In genomic region chr10:121886997-121887622, GRCh38 we compare ENCODE assay signal across 8 cellular contexts. TPM values are rescaled to one million over a fixed set of nuclear protein-coding genes. Genes with fewer than 3 reads are reported as not detected.
DNase-seq lines count a peak whose midpoint lies in the region; ATAC-seq, FAIRE-seq and TF ChIP-seq lines count a peak whose summit lies in the region.

No MANE protein-coding gene starts in this region.

- H3K14ac ChIP-seq in H1 (ENCODE audit: insufficient read length) (no peak overlapping the region), mesenchymal stem cell (ENCODE audit: low read length in 2 of 2) (no peak overlapping the region)

- H3K4me2 ChIP-seq in H1 (ENCODE audit: insufficient read depth in 1 of 2, low read depth in 2 of 2, low read length in 2 of 2) (no peak overlapping the region), mesenchymal stem cell (ENCODE audit: low read length, poor library complexity, severe bottlenecking) (no peak overlapping the region)

- H2BK12ac ChIP-seq in H1 (ENCODE audit: low read depth, low read length) (no peak overlapping the region), mesenchymal stem cell (ENCODE audit: low read length in 2 of 2) (no peak overlapping the region)

- H4K5ac ChIP-seq in H1 (ENCODE audit: insufficient read length, low read depth, low read length): no peak overlapping the region

- TF ChIP-seq RAD21 in H1 (IDR thresholded peaks at IDR 0.05 in 1 of 2, conservative IDR thresholded peaks at IDR 0.05 in 1 of 2; ENCODE audit: low read depth in 2 of 2, low read length in 2 of 2): peak; percentile 85 to 86

- H4K91ac ChIP-seq in H1 (replicated peaks; ENCODE audit: insufficient read length, low read length): no peak overlapping the region
- no peak overlapping the region for H4K91ac ChIP-seq in mesenchymal stem cell (ENCODE audit: low read length)

- ATAC-seq in GM21786 (IDR thresholded peaks at IDR 0.05; ENCODE audit: unreplicated experiment): peak; percentile 65
- no peak for ATAC-seq in HG02840 (IDR thresholded peaks at IDR 0.05; ENCODE audit: low FRiP score, unreplicated experiment)

- no peak for TF ChIP-seq POLR2A in H1 (IDR thresholded peaks at IDR 0.05; ENCODE audit: control extremely low read depth in 1 of 2, low read depth in 2 of 2, low read length in 2 of 2)

- no peak overlapping the region for H2BK20ac ChIP-seq in H1 (ENCODE audit: low read length)

- H3K36me3 Mint-ChIP-seq in Calu3 (ENCODE audit: insufficient read depth, unreplicated experiment): no peaks in the 10 kb centered on the region

- H3K4me3 Mint-ChIP-seq in Calu3 (ENCODE audit: low read depth, unreplicated experiment): no peak overlapping the region

- H4K20me1 ChIP-seq in H1 (replicated peaks in 1 of 2; ENCODE audit: control insufficient read depth in 1 of 2, insufficient read depth in 2 of 2, low read length in 2 of 2): no peaks in the 10 kb centered on the region

- peaks cover 8% of the 10 kb centered on the region for H3K4me1 Mint-ChIP-seq in Calu3 (ENCODE audit: low read depth, unreplicated experiment)

- H3K9me3 ChIP-seq in H1 (ENCODE audit: insufficient read depth in 2 of 2, low read depth in 1 of 2, low read length in 1 of 2): no peaks in the 10 kb centered on the region
- H3K9me3 ChIP-seq in mesenchymal stem cell (ENCODE audit: control insufficient read depth, low read length): no peaks in the 10 kb centered on the region

- no peak overlapping the region for H3K9ac ChIP-seq in H1 (replicated peaks in 1 of 4; ENCODE audit: extremely low read depth in 1 of 4, low read depth in 3 of 4, low read length in 3 of 4)
- H3K9ac ChIP-seq in mesenchymal stem cell (ENCODE audit: low read length): no peak overlapping the region

- H3K23ac ChIP-seq in H1 (ENCODE audit: insufficient read length): no peak overlapping the region
- no peak overlapping the region for H3K23ac ChIP-seq in mesenchymal stem cell (ENCODE audit: low read length in 2 of 2)

- H3K4me1 ChIP-seq in H1 (replicated peaks in 1 of 4; ENCODE audit: control insufficient read depth in 3 of 4, insufficient read depth in 4 of 4, low read length in 3 of 4) (peaks cover 2 to 9% (median 4%) of the 10 kb centered on the region in 4 experiments; a peak in 6 of 7 replicates), mesenchymal stem cell (ENCODE audit: control insufficient read depth, insufficient read depth, low read depth, low read length) (no peaks in the 10 kb centered on the region)

- no peak overlapping the region for H3K4ac ChIP-seq in H1 (replicated peaks; ENCODE audit: insufficient read length, low read depth, low read length)
- H3K4ac ChIP-seq in mesenchymal stem cell (ENCODE audit: low read depth in 1 of 2, low read length in 2 of 2): no peak overlapping the region

- no peak overlapping the region for H3K18ac ChIP-seq in H1 (ENCODE audit: extremely low read depth, low read length)
- H3K18ac ChIP-seq in mesenchymal stem cell (ENCODE audit: low read depth in 1 of 2, low read length in 2 of 2): no peak overlapping the region

- 0 out of 4 replicates have a peak, but pooled peaks cover 0 to 3% of the 10 kb centered on the region in 2 experiments for H3K79me2 ChIP-seq in H1 (ENCODE audit: control insufficient read depth in 1 of 2, insufficient read depth in 2 of 2, low read length in 2 of 2)

- H2BK15ac ChIP-seq in H1 (ENCODE audit: low read length): no peak overlapping the region
- no peak overlapping the region for H2BK15ac ChIP-seq in mesenchymal stem cell (ENCODE audit: low read depth, poor library complexity, severe bottlenecking)

- H3K36me3 ChIP-seq in H1 (ENCODE audit: control insufficient read depth in 2 of 4, insufficient read depth in 4 of 4, low read length in 3 of 4): peaks cover 0 to 5% (median 0%) of the 10 kb centered on the region in 4 experiments; a peak in 1 of 8 replicates
- peaks cover 2 to 30% of the 10 kb centered on the region in 2 experiments for H3K36me3 ChIP-seq in mesenchymal stem cell (ENCODE audit: control insufficient read depth in 1 of 2, insufficient read depth in 2 of 2, low read depth in 1 of 2, low read length in 2 of 2)

- H3K4me3 ChIP-seq in H1 (ENCODE audit: extremely low read depth in 1 of 4, insufficient read depth in 2 of 4, low read depth in 3 of 4, low read length in 4 of 4): no peak overlapping the region
- H3K4me3 ChIP-seq in mesenchymal stem cell (ENCODE audit: insufficient read depth in 1 of 2, low read depth in 1 of 2, low read length in 2 of 2): no peak overlapping the region

- no TSS peak for BruUV-seq in Calu3 (replicated peaks; lab: Mats Ljungman, UMichigan)

- H3K27me3 ChIP-seq in H1 (replicated peaks in 1 of 4; ENCODE audit: control insufficient read depth in 3 of 4, extremely low read depth in 1 of 4, insufficient read depth in 3 of 4, low read length in 3 of 4): no peaks in the 10 kb centered on the region
- H3K27me3 ChIP-seq in mesenchymal stem cell (ENCODE audit: control insufficient read depth in 1 of 2, insufficient read depth in 1 of 2, low read length in 2 of 2): no peaks in the 10 kb centered on the region

- no peaks in the 10 kb centered on the region for H3K27me3 Mint-ChIP-seq in Calu3 (ENCODE audit: unreplicated experiment)

- H3K23me2 ChIP-seq in H1 (ENCODE audit: low read depth, low read length): no peaks in the 10 kb centered on the region

- H3K56ac ChIP-seq in H1 (replicated peaks; ENCODE audit: insufficient read length, low read depth, low read length): no peak overlapping the region

- DNase-seq in Calu3: peak; percentile 58
- peak; percentile 67 for DNase-seq in NCI-H2227 (lab: John Stamatoyannopoulos, UW; ENCODE audit: unreplicated experiment)
- DNase-seq in activated CD4-positive, alpha-beta T cell treated with anti-CD3 and anti-CD28 coated beads, Interleukin-2, amount 50 U/mL, for 4 hours: peak; percentile 12 to 24
- DNase-seq in H1 (ENCODE audit: low read depth in 1 of 2, low spot score in 2 of 2): peak; percentile 41 to 73
- peak; percentile 69 for DNase-seq in mesenchymal stem cell
- DNase-seq in stimulated activated naive CD4-positive, alpha-beta T cell treated with Interleukin-2 at 50 U/mL for 16 hours (lab: John Stamatoyannopoulos, UW): peak; percentile 16

- no peak overlapping the region for H4K8ac ChIP-seq in H1 (ENCODE audit: extremely low read depth, insufficient read depth, low read length)
- no peak overlapping the region for H4K8ac ChIP-seq in mesenchymal stem cell (ENCODE audit: low read length)

- intact Hi-C loops in Calu3 (cut with micrococcal nuclease; ENCODE audit: unreplicated experiment): loop anchor here (1.0 to 2.0 kb wide), 2 partner anchors 62 to 944 kb away; no protein-coding TSS in a partner anchor

- H2AK5ac ChIP-seq in H1 (ENCODE audit: low read depth, low read length): no peak overlapping the region
- no peak overlapping the region for H2AK5ac ChIP-seq in mesenchymal stem cell (ENCODE audit: low read length, severe bottlenecking)

- no peak overlapping the region for H3K27ac Mint-ChIP-seq in Calu3 (ENCODE audit: unreplicated experiment)

- H2AFZ ChIP-seq in H1 (ENCODE audit: low read length) (no peak overlapping the region), mesenchymal stem cell (ENCODE audit: low read depth, low read length) (no peak overlapping the region)

- H3K79me1 ChIP-seq in H1 (ENCODE audit: low read depth, low read length): no peaks in the 10 kb centered on the region; the same call in 1 of the 2 replicates
- peaks cover 9% of the 10 kb centered on the region for H3K79me1 ChIP-seq in mesenchymal stem cell (replicated peaks; ENCODE audit: low read length, poor library complexity, severe bottlenecking)

- H2BK120ac ChIP-seq in H1 (replicated peaks; ENCODE audit: low read depth, low read length): no peak overlapping the region
- H2BK120ac ChIP-seq in mesenchymal stem cell (ENCODE audit: low read depth, low read length): no peak overlapping the region

- CTCF ChIA-PET in Calu3 (lab: Charles Lee): interaction anchor here (0.9 to 1.2 kb wide), 2 partner anchors 164 to 1463 kb away, joined by 3 to 4 read pairs; no protein-coding TSS in a partner anchor
- CTCF ChIA-PET in H1 (lab: Charles Lee; ENCODE audit: partially characterized antibody): interaction anchor here (0.5 to 6.9 kb wide), 36 partner anchors 9 to 1068 kb away, joined by 3 to 46 read pairs (median 4); no protein-coding TSS in a partner anchor

- H2BK5ac ChIP-seq in H1 (ENCODE audit: low read depth, low read length) (no peak overlapping the region), mesenchymal stem cell (ENCODE audit: low read depth, low read length, poor library complexity, severe bottlenecking) (no peak overlapping the region)

- FAIRE-seq in H1 (lab: Jason Lieb, UNC): peak; percentile 85

- TF ChIP-seq CTCF in Calu3 (IDR thresholded peaks at IDR 0.05; ENCODE audit: unreplicated experiment) (peak; percentile 56), H1 (IDR thresholded peaks at IDR 0.05; ENCODE audit: control extremely low read depth in 1 of 3, insufficient read depth in 1 of 3, low read depth in 1 of 3, low read length in 3 of 3) (peak; percentile 74 to 98 (median 96))

- no peaks in the 10 kb centered on the region for H3K9me3 Mint-ChIP-seq in Calu3 (ENCODE audit: low read depth, unreplicated experiment)

- H3K27ac ChIP-seq in H1 (ENCODE audit: low read depth, low read length) (no peak overlapping the region), mesenchymal stem cell (ENCODE audit: low read length, poor library complexity, severe bottlenecking) (no peak overlapping the region)

- POLR2A ChIA-PET in H1 (lab: Charles Lee; ENCODE audit: partially characterized antibody): interaction anchor here (0.9 to 2.2 kb wide), 3 partner anchors 10 to 61 kb away, joined by 4 to 8 read pairs (median 8); partner anchors contain the start of gene ATE1

- TF ChIP-seq EP300 in H1 (IDR thresholded peaks at IDR 0.05; ENCODE audit: borderline replicate concordance in 1 of 2, low read depth in 2 of 2, low read length in 2 of 2): no peak

- WGBS in H1 (ENCODE audit: extremely low coverage in 1 of 2, insufficient coverage in 1 of 2, insufficient read length in 1 of 2, insufficient replicate concordance in 2 of 2, low coverage in 1 of 2, low lambda C conversion rate in 2 of 2, missing lambda C conversion rate in 1 of 2), 2 experiments: 21% methylated on average over 7 of the region's 7 CpGs; no CpG with 5 or more reads in 1 of the 2 experiments
- WGBS in mesenchymal stem cell: 30% methylated on average over 7 of the region's 7 CpGs

TF ChIP-seq in H1, 55 proteins besides CTCF, POLR2A, EP300 and RAD21 (continues in another document):
- no peak for TF ChIP-seq GTF2F1 (IDR thresholded peaks at IDR 0.05; ENCODE audit: borderline replicate concordance, low read depth, low read length)

RNA-seq across cellular contexts. Expression of gene ATE1, which starts 40.7 kb away (rescaled TPM):
- total RNA-seq in Calu3 (2022): 17.3 and 18.7 TPM in 2 replicates
- total RNA-seq in H1 (2021; fragmentation: NEBNext Ultra II Directional; extraction: Animal tissue kit (Norgen Biotek cat#: 25700)): 26.9 and 28.6 TPM in 2 replicates
- 6.1 and 8.8 TPM in 2 replicates for polyA plus RNA-seq in H1 (2011; rRNA removed)
- 9.7 TPM for polyA plus RNA-seq in H1 (2011; cell fraction: cytosol; rRNA removed)
- polyA plus RNA-seq in H1 (2011; cell fraction: nucleus; rRNA removed): 8.3 TPM
- polyA plus RNA-seq in H1 (2012, experiment 1 of 2): 10.1 to 15.2 TPM (median 12.6 TPM) in 4 replicates
- 1.4 TPM for polyA plus RNA-seq in H1 (2012, experiment 2 of 2)
- 10.3 TPM for polyA plus RNA-seq in H1 (2013, experiment 1 of 2)
- 10.6 TPM for polyA plus RNA-seq in H1 (2013, experiment 2 of 2)
- polyA minus RNA-seq in H1 (2011; rRNA and poly(A)+ RNA removed): 27.3 and 28.2 TPM in 2 replicates
- polyA minus RNA-seq in H1 (2011; cell fraction: cytosol; rRNA and poly(A)+ RNA removed): 12.6 TPM
- 25.9 TPM for polyA minus RNA-seq in H1 (2011; cell fraction: nucleus; rRNA and poly(A)+ RNA removed)
- 10.7 TPM for polyA plus RNA-seq in mesenchymal stem cell (2013, experiment 1 of 2)
- 11.5 TPM for polyA plus RNA-seq in mesenchymal stem cell (2013, experiment 2 of 2)

Comparison
In these comparisons a context has a peak if more than half of its experiments do, and no peak if none do; other contexts are left out.
1. DNase-seq: peak in every context shown above with its lines; median percentile 69 in mesenchymal stem cell; 67 in NCI-H2227; 58 in Calu3; 57 in H1; 18 in activated CD4-positive, alpha-beta T cell treated with anti-CD3 and anti-CD28 coated beads, Interleukin-2, amount 50 U/mL, for 4 hours; 16 in stimulated activated naive CD4-positive, alpha-beta T cell treated with Interleukin-2 at 50 U/mL for 16 hours.